In the genomic region with DNA sequence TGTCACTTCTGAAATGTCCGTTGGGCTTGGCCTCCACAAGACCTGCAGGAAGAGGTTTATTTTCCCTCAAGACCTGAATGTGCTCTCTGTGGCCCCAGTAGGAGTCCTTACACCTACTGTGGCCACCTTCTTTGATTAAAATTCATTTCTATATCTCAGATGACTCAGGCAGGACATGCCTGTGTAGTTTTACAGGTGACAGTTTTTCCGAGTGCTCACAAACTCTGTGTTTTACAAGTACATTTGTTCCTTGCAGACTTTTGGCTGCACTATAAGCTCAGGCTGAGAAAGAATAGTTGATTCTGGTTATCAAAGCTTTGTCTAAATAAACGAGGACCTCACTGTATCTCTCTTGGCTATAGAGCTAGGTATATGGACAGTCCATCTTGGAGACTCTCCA, we compare ENCODE assay signal across 25 cellular contexts.
"Had no signal": no experiment of that assay in that cellular context is flagged by ENCODE, and none has a peak within 500 bp of the region (broad histone marks: within the 10 kb centered on the region; RNA-seq: fewer than 3 reads in every experiment).

No MANE protein-coding gene starts in this region.

- DNase-seq: naive B cell; naive thymus-derived CD8-positive, alpha-beta T cell; nephron progenitor cell; nucleus accumbens; pancreas; right cardiac atrium; right lobe of liver; spleen; stimulated activated CD4-positive, alpha-beta T cell treated with anti-CD3 and anti-CD28 coated beads, Interleukin-12 subunit alpha, Interleukin-12 subunit beta, amount 100 ng/mL, for 4 hours; stimulated activated CD4-positive, alpha-beta T cell treated with anti-CD3 and anti-CD28 coated beads, Interleukin-1b, Interleukin-23, amount 100 ng/mL, for 48 hours; stimulated activated CD4-positive, alpha-beta T cell treated with anti-CD3 and anti-CD28 coated beads, Interleukin-4, amount 100 ng/mL, for 24 hours; stimulated activated naive B cell treated with anti-CD40 and anti-IgM and Interleukin-4, amounts not matched to agents 10 μg/mL and 1 μg/mL and 100 μg/mL, for 72 hours; stimulated activated naive CD4-positive, alpha-beta T cell treated with Interleukin-2 at 50 U/mL for 16 hours; stomach; thyroid gland; upper lobe of right lung; uterus had no signal

- H3K36me3 ChIP-seq: neutrophil, pancreas, prostate gland, right lobe of liver, spleen, stomach, thoracic aorta, thyroid gland, tibial nerve, upper lobe of right lung, uterus had no signal

- H3K4me1 ChIP-seq: pancreas, prostate gland, right lobe of liver, spleen, stomach, thyroid gland, tibial nerve, upper lobe of right lung, uterus had no signal

- ATAC-seq: naive thymus-derived CD8-positive, alpha-beta T cell; natural killer cell treated with Interleukin-12 subunit alpha and Interleukin-12 subunit beta and Interleukin-15 and Interleukin-18, amount 100 ng/mL, for 72 hours; pancreas; right cardiac atrium; right lobe of liver; stimulated activated effector memory CD8-positive, alpha-beta T cell treated with anti-CD3 and anti-CD28 coated beads, Interleukin-12 subunit alpha, Interleukin-12 subunit beta, amount 100 ng/mL, for 72 hours; stimulated activated naive B cell treated with anti-CD40 and anti-IgM and Interleukin-4, amounts not matched to agents 10 μg/mL and 1 μg/mL and 100 μg/mL, for 72 hours; upper lobe of right lung had no signal

- H3K27me3 ChIP-seq: neutrophil, pancreas, right lobe of liver, spleen, stomach, thyroid gland, tibial nerve, upper lobe of right lung, uterus had no signal

- H3K4me3 ChIP-seq: pancreas, prostate gland, right lobe of liver, skin epidermis, smooth muscle cell, spleen, stomach, thoracic aorta, thyroid gland, tibial nerve, upper lobe of right lung, uterus had no signal

- H3K4me2 ChIP-seq: smooth muscle cell had no signal

- H3K27ac ChIP-seq: neutrophil, pancreas, prostate gland, right lobe of liver, skin epidermis, spleen, stomach, thoracic aorta, thyroid gland, tibial nerve, upper lobe of right lung, uterus had no signal

- H3K9me3 ChIP-seq: neutrophil, pancreas, prostate gland, right lobe of liver, thyroid gland, uterus had no signal
